Comparison of ENCODE assay signal across 14 cellular contexts in genomic region chrX:66005832-66006449, GRCh38. TPM values are rescaled to one million over a fixed set of nuclear protein-coding genes. Genes with fewer than 3 reads are reported as not detected.
A peak's percentile ranks its signal among the peaks of the same experiment; 100 is the strongest.
DNase-seq lines count a peak whose midpoint lies in the region; ATAC-seq, FAIRE-seq and TF ChIP-seq lines count a peak whose summit lies in the region.
"Had no signal": no experiment of that assay in that cellular context is flagged by ENCODE, and none has a peak within 500 bp of the region (broad histone marks: within the 10 kb centered on the region; RNA-seq: fewer than 3 reads in every experiment).

No MANE protein-coding gene starts in this region.

- H3K27ac Mint-ChIP-seq in activated naive CD8-positive, alpha-beta T cell treated with anti-CD3 and anti-CD28 coated beads, Interleukin-2, amount 10 ng/mL, durations not matched to agents 7 days and 5 days: peak overlapping the region; percentile 86

- ATAC-seq in activated naive CD8-positive, alpha-beta T cell treated with anti-CD3 and anti-CD28 coated beads, Interleukin-2, amount 10 ng/mL, durations not matched to agents 7 days and 5 days (ENCODE audit: low read depth): peak; percentile 47
- no peak for ATAC-seq in GM21576 (IDR thresholded peaks at IDR 0.05; ENCODE audit: unreplicated experiment)
- ATAC-seq: body of pancreas had no signal

- TF ChIP-seq POLR2A in GM12891 (IDR thresholded peaks at IDR 0.05; ENCODE audit: low read depth, low read length): no peak

- peaks cover 3% of the 10 kb centered on the region for H3K9me3 Mint-ChIP-seq in activated naive CD8-positive, alpha-beta T cell treated with anti-CD3 and anti-CD28 coated beads, Interleukin-2, amount 10 ng/mL, durations not matched to agents 7 days and 5 days

- DNase-seq in Ammon's horn (ENCODE audit: low spot score): peak; percentile 3
- no peak for DNase-seq in GM12891 (ENCODE audit: insufficient read length, low spot score)
- peak; percentile 82 for DNase-seq in OCI-M1 (lab: John Stamatoyannopoulos, UW)
- DNase-seq in activated naive CD8-positive, alpha-beta T cell treated with anti-CD3 and anti-CD28 coated beads, Interleukin-2, amount 10 ng/mL, durations not matched to agents 7 days and 5 days: no peak
- no peak for DNase-seq in activated CD4-positive, CD25-positive, alpha-beta regulatory T cell treated with anti-CD3 and anti-CD28 coated beads, Interleukin-2, amount 50 U/mL, for 72 hours
- no peak for DNase-seq in mucosa of gallbladder (ENCODE audit: low spot score)
- DNase-seq in NCI-H2227 treated with DMSO at 0.1 percent for 48 hours (lab: John Stamatoyannopoulos, UW): no peak
- DNase-seq: activated CD8-positive, alpha-beta memory T cell treated with anti-CD3 and anti-CD28 coated beads, Interleukin-2, amount 50 U/mL, for 48 hours; body of pancreas; NCI-H2171 had no signal

- no peaks in the 10 kb centered on the region for H3K27me3 Mint-ChIP-seq in activated naive CD8-positive, alpha-beta T cell treated with anti-CD3 and anti-CD28 coated beads, Interleukin-2, amount 10 ng/mL, durations not matched to agents 7 days and 5 days

- POLR2A ChIA-PET in activated naive CD8-positive, alpha-beta T cell treated with anti-CD3 and anti-CD28 coated beads, Interleukin-2, amount 10 ng/mL, durations not matched to agents 7 days and 5 days (lab: Charles Lee): interaction anchor here (1.0 to 1.5 kb wide), 2 partner anchors 9 to 11 kb away, joined by 4 to 5 read pairs; no protein-coding TSS in a partner anchor

- FAIRE-seq in GM12891 (lab: Jason Lieb, UNC): peak; percentile 88

- peak overlapping the region; percentile 51 for H3K4me3 Mint-ChIP-seq in activated naive CD8-positive, alpha-beta T cell treated with anti-CD3 and anti-CD28 coated beads, Interleukin-2, amount 10 ng/mL, durations not matched to agents 7 days and 5 days

- H3K4me1 Mint-ChIP-seq in activated naive CD8-positive, alpha-beta T cell treated with anti-CD3 and anti-CD28 coated beads, Interleukin-2, amount 10 ng/mL, durations not matched to agents 7 days and 5 days: peaks cover 46% of the 10 kb centered on the region

- peaks cover 39% of the 10 kb centered on the region for H3K36me3 Mint-ChIP-seq in activated naive CD8-positive, alpha-beta T cell treated with anti-CD3 and anti-CD28 coated beads, Interleukin-2, amount 10 ng/mL, durations not matched to agents 7 days and 5 days

TF ChIP-seq in GM12891, 5 proteins besides CTCF, POLR2A, EP300 and RAD21:
- TF ChIP-seq PAX5 (IDR thresholded peaks at IDR 0.05; ENCODE audit: insufficient read depth, low read length, severe bottlenecking) (no peak), POLR2AphosphoS5 (IDR thresholded peaks at IDR 0.05; ENCODE audit: low read depth, low read length) (no peak), TAF1 (IDR thresholded peaks at IDR 0.05; ENCODE audit: low read depth, low read length) (no peak), POU2F2 (IDR thresholded peaks at IDR 0.05; ENCODE audit: low read depth, low read length) (no peak), SPI1 (IDR thresholded peaks at IDR 0.05; ENCODE audit: low read depth, low read length) (no peak)

RNA-seq across cellular contexts. Expression of gene VSIG4, which starts 33.9 kb away (rescaled TPM):
- 0.08 TPM for polyA plus RNA-seq in GM12891 (2012; ENCODE audit: low read depth, missing spikeins)
- total RNA-seq in activated naive CD8-positive, alpha-beta T cell treated with anti-CD3 and anti-CD28 coated beads, Interleukin-2, amount 10 ng/mL, durations not matched to agents 7 days and 5 days: under 1 TPM; 0.30 to 0.48 TPM
- 61.5 TPM for total RNA-seq in mucosa of gallbladder
- total RNA-seq: fibroblast of villous mesenchyme; LHCN-M2; T-helper 1 cell treated with Interleukin-12 subunit alpha and Interleukin-12 subunit beta and Interleukin-4 antibody, amounts not matched to agents 30 ng/mL and 1 ng/mL, for 36 hours had no signal

Comparison
In these comparisons a context has a peak if more than half of its experiments do, and no peak if none do; other contexts are left out.
1. DNase-seq: peak in Ammon's horn (single experiment) and OCI-M1 (single experiment); none in GM12891 (single experiment), activated naive CD8-positive, alpha-beta T cell treated with anti-CD3 and anti-CD28 coated beads, Interleukin-2, amount 10 ng/mL, durations not matched to agents 7 days and 5 days (single experiment), activated CD4-positive, CD25-positive, alpha-beta regulatory T cell treated with anti-CD3 and anti-CD28 coated beads, Interleukin-2, amount 50 U/mL, for 72 hours (single experiment), mucosa of gallbladder (single experiment) and NCI-H2227 treated with DMSO at 0.1 percent for 48 hours (single experiment).
2. RNA of gene VSIG4, which starts 33.9 kb away (total RNA-seq): 61.5 TPM in mucosa of gallbladder (single experiment); 0.30 to 0.48 TPM in activated naive CD8-positive, alpha-beta T cell treated with anti-CD3 and anti-CD28 coated beads, Interleukin-2, amount 10 ng/mL, durations not matched to agents 7 days and 5 days; every median in the first group is over 10 times any median in the second.